Comparison of ENCODE assay signal across 8 cellular contexts in genomic region chr20:35771367-35771688, GRCh38. TPM values are rescaled to one million over a fixed set of nuclear protein-coding genes. Genes with fewer than 3 reads are reported as not detected.
DNase-seq lines count a peak whose midpoint lies in the region; ATAC-seq, FAIRE-seq and TF ChIP-seq lines count a peak whose summit lies in the region.

No MANE protein-coding gene starts in this region.

- H3K9me1 ChIP-seq in endothelial cell of umbilical vein (replicated peaks; ENCODE audit: control insufficient read depth, extremely low read depth, insufficient read depth, low read length), result no peaks in the 10 kb centered on the region

- H4K20me1 ChIP-seq in PC-9 (ENCODE audit: insufficient read depth) (no peaks in the 10 kb centered on the region), endothelial cell of umbilical vein (replicated peaks; ENCODE audit: control insufficient read depth, extremely low read depth, insufficient read depth, low read length) (no peaks in the 10 kb centered on the region)

- no peaks in the 10 kb centered on the region for H3K9me2 ChIP-seq in PC-9 (ENCODE audit: insufficient read depth)

- no peaks in the 10 kb centered on the region for H3K27me3 ChIP-seq in CD8-positive, alpha-beta T cell (ENCODE audit: insufficient read depth, low read length)
- H3K27me3 ChIP-seq in PC-9 (ENCODE audit: insufficient read depth, low read depth) (no peaks in the 10 kb centered on the region), endothelial cell of umbilical vein (ENCODE audit: control insufficient read depth in 2 of 2, insufficient read depth in 2 of 2, low read length in 2 of 2) (no peaks in the 10 kb centered on the region), parathyroid adenoma (ENCODE audit: control insufficient read depth, insufficient read depth, low read length) (no peaks in the 10 kb centered on the region)

- no peak for DNase-seq in CD8-positive, alpha-beta T cell
- DNase-seq in PC-9, result no peak
- no peak for DNase-seq in endothelial cell of umbilical vein (ENCODE audit: low read depth, low spot score)
- no peak for DNase-seq in HuH-7 (ENCODE audit: low spot score)
- DNase-seq in KG1 (lab: John Stamatoyannopoulos, UW), result no peak

- H3K27ac ChIP-seq in CD8-positive, alpha-beta T cell (ENCODE audit: low read depth, low read length), result peak overlapping the region; percentile 87
- no peak overlapping the region for H3K27ac ChIP-seq in PC-9
- peak overlapping the region; percentile 87 for H3K27ac ChIP-seq in endothelial cell of umbilical vein (ENCODE audit: insufficient read depth, low read depth, low read length)
- H3K27ac ChIP-seq in parathyroid adenoma, result peak overlapping the region; percentile 91

- no peak for TF ChIP-seq POLR2A in endothelial cell of umbilical vein (IDR thresholded peaks at IDR 0.05; ENCODE audit: low read depth, low read length)

- H3K9me3 ChIP-seq in CD8-positive, alpha-beta T cell (ENCODE audit: low read length), result no peaks in the 10 kb centered on the region
- H3K9me3 ChIP-seq in PC-9 (ENCODE audit: insufficient read depth, low read depth) (no peaks in the 10 kb centered on the region), endothelial cell of umbilical vein (replicated peaks; ENCODE audit: control insufficient read depth, insufficient read depth, low read length) (no peaks in the 10 kb centered on the region), parathyroid adenoma (ENCODE audit: control insufficient read depth, low read length) (no peaks in the 10 kb centered on the region)

- peak overlapping the region; percentile 100 for H3K27ac Mint-ChIP-seq in CD8-positive, alpha-beta T cell

- BruUV-seq in PC-9 (replicated peaks; lab: Mats Ljungman, UMichigan) (TSS peak; percentile 60), endothelial cell of umbilical vein (replicated peaks; lab: Mats Ljungman, UMichigan) (TSS peak; percentile 72)

- POLR2A ChIA-PET in CD8-positive, alpha-beta T cell (lab: Charles Lee), result interaction anchor here (0.7 to 10.7 kb wide), 18 partner anchors 12 to 1778 kb away, joined by 3 to 370 read pairs (median 4); partner anchors contain the start of genes NFS1, RALY, RBM39 and ROMO1
- POLR2A ChIA-PET in PC-9 (lab: Charles Lee; ENCODE audit: unreplicated experiment) (interaction anchor here (0.5 to 1.9 kb wide), 5 partner anchors 29 to 1388 kb away, joined by 4 to 65 read pairs (median 4); partner anchors contain the start of gene RBM39), endothelial cell of umbilical vein (lab: Charles Lee) (interaction anchor here (0.8 to 2.5 kb wide), 4 partner anchors 9 to 183 kb away, joined by 3 to 26 read pairs (median 3); partner anchors contain the start of genes RBM39 and SCAND1)

- H3K9me3 Mint-ChIP-seq in CD8-positive, alpha-beta T cell, result no peaks in the 10 kb centered on the region

- H3K9ac ChIP-seq in endothelial cell of umbilical vein (replicated peaks; ENCODE audit: extremely low read depth, insufficient read depth, low read length) (no peak overlapping the region), parathyroid adenoma (no peak overlapping the region)

- CTCF ChIA-PET in CD8-positive, alpha-beta T cell (lab: Charles Lee), result interaction anchor here (0.9 to 2.8 kb wide), 6 partner anchors 10 to 152 kb away, joined by 3 to 19 read pairs (median 4); partner anchors contain the start of gene RBM39
- CTCF ChIA-PET in PC-9 (lab: Charles Lee) (interaction anchor here (0.7 to 1.8 kb wide), 2 partner anchors 29 to 183 kb away, joined by 3 to 9 read pairs; partner anchors contain the start of gene RBM39), endothelial cell of umbilical vein (lab: Charles Lee) (interaction anchor here (0.8 to 3.0 kb wide), 5 partner anchors 28 to 183 kb away, joined by 3 to 16 read pairs (median 3); partner anchors contain the start of genes RBM39 and SCAND1)

- peaks cover 77% of the 10 kb centered on the region for H3K4me1 Mint-ChIP-seq in CD8-positive, alpha-beta T cell (ENCODE audit: low read depth)

- H3K79me2 ChIP-seq in PC-9 (ENCODE audit: low read depth) (peaks cover 38% of the 10 kb centered on the region), endothelial cell of umbilical vein (ENCODE audit: control insufficient read depth, insufficient read depth, low read length) (peaks cover 39% of the 10 kb centered on the region), parathyroid adenoma (peaks cover 11% of the 10 kb centered on the region)

- FAIRE-seq in endothelial cell of umbilical vein (lab: Jason Lieb, UNC), result no peak

- H3K4me1 ChIP-seq in CD8-positive, alpha-beta T cell (ENCODE audit: insufficient read depth, low read length), result peaks cover 88% of the 10 kb centered on the region
- peaks cover 18% of the 10 kb centered on the region for H3K4me1 ChIP-seq in PC-9 (replicated peaks; ENCODE audit: insufficient read depth)
- peaks cover 43% of the 10 kb centered on the region for H3K4me1 ChIP-seq in endothelial cell of umbilical vein (ENCODE audit: control insufficient read depth, extremely low read depth, insufficient read depth, low read length)
- H3K4me1 ChIP-seq in parathyroid adenoma, result peaks cover 24% of the 10 kb centered on the region

- peaks cover 19% of the 10 kb centered on the region for H3F3A ChIP-seq in PC-9 (ENCODE audit: insufficient read depth, low read depth)

- no peak for ATAC-seq in CD8-positive, alpha-beta T cell
- ATAC-seq in GM18520 (IDR thresholded peaks at IDR 0.05; ENCODE audit: unreplicated experiment), result no peak
- no peak for ATAC-seq in HG02852 (IDR thresholded peaks at IDR 0.05; ENCODE audit: unreplicated experiment)

- H3K4me2 ChIP-seq in PC-9 (peak overlapping the region; percentile 60), endothelial cell of umbilical vein (ENCODE audit: insufficient read depth, low read length) (peak overlapping the region; percentile 55), parathyroid adenoma (ENCODE audit: low read length) (peak overlapping the region; percentile 68)

- TF ChIP-seq CTCF in CD8-positive, alpha-beta T cell (IDR thresholded peaks at IDR 0.05), result no peak
- TF ChIP-seq CTCF in PC-9 (conservative IDR thresholded peaks at IDR 0.05), result no peak
- no peak for TF ChIP-seq CTCF in endothelial cell of umbilical vein (IDR thresholded peaks at IDR 0.05; ENCODE audit: extremely low read depth in 1 of 2, insufficient read depth in 1 of 2, low read depth in 1 of 2, low read length in 2 of 2)
- no peak for TF ChIP-seq CTCF in parathyroid adenoma (IDR thresholded peaks at IDR 0.05)

- dilution Hi-C loops in endothelial cell of umbilical vein (cut with MboI; ENCODE audit: extremely low pct_ligation_motif_present, low sequenced_read_pairs), result no loop called here

- H3K4me3 ChIP-seq in CD8-positive, alpha-beta T cell (ENCODE audit: low read depth, low read length), result peak overlapping the region; percentile 22
- H3K4me3 ChIP-seq in PC-9, result peak overlapping the region; percentile 87; the same call in 1 of the 2 replicates
- H3K4me3 ChIP-seq in endothelial cell of umbilical vein (replicated peaks in 1 of 3; ENCODE audit: insufficient read depth in 1 of 3, low read depth in 1 of 3, low read length in 3 of 3), result no peak overlapping the region
- peak overlapping the region; percentile 54 for H3K4me3 ChIP-seq in parathyroid adenoma (ENCODE audit: low read depth, low read length)

- intact Hi-C loops in CD8-positive, alpha-beta T cell (cut with DNase I, micrococcal nuclease), result loop anchor here (1.0 to 10.0 kb wide), 7 partner anchors 29 to 1779 kb away; partner anchors contain the start of genes CEP250 (in 2 of the 2), AHCY (in 1 of the 2), ERGIC3 (in 1 of the 2) and RALY (in 1 of the 2)
- intact Hi-C loops in PC-9 (cut with micrococcal nuclease; ENCODE audit: unreplicated experiment), result loop anchor here (10.0 kb wide), 1 partner anchor 113 kb away; no protein-coding TSS in a partner anchor
- intact Hi-C loops in endothelial cell of umbilical vein (cut with micrococcal nuclease), result loop anchor here (5.0 kb wide), 1 partner anchor 39 kb away; no protein-coding TSS in a partner anchor

- peaks cover 27% of the 10 kb centered on the region for H3K36me3 Mint-ChIP-seq in CD8-positive, alpha-beta T cell

- peak overlapping the region; percentile 79 for H3K4me3 Mint-ChIP-seq in CD8-positive, alpha-beta T cell

- peak overlapping the region; percentile 68; the same call in 1 of the 2 replicates for H2AFZ ChIP-seq in PC-9
- peak overlapping the region; percentile 90 for H2AFZ ChIP-seq in endothelial cell of umbilical vein (ENCODE audit: low read depth, low read length)
- H2AFZ ChIP-seq in parathyroid adenoma, result peak overlapping the region; percentile 78

- no peaks in the 10 kb centered on the region for H3K27me3 Mint-ChIP-seq in CD8-positive, alpha-beta T cell (ENCODE audit: low read depth)

- H3K36me3 ChIP-seq in CD8-positive, alpha-beta T cell (ENCODE audit: insufficient read depth, low read length), result peaks cover 6% of the 10 kb centered on the region
- H3K36me3 ChIP-seq in PC-9 (ENCODE audit: low read depth) (peaks cover 10% of the 10 kb centered on the region; the same call in 1 of the 2 replicates), endothelial cell of umbilical vein (ENCODE audit: control insufficient read depth in 2 of 2, extremely low read depth in 1 of 2, insufficient read depth in 2 of 2, low read length in 2 of 2) (peaks cover 0 to 2% of the 10 kb centered on the region in 2 experiments), parathyroid adenoma (ENCODE audit: control insufficient read depth, insufficient read depth, low read length) (no peaks in the 10 kb centered on the region)

TF ChIP-seq in endothelial cell of umbilical vein, 7 proteins besides CTCF, POLR2A, EP300 and RAD21 (continues in another document):
- TF ChIP-seq GATA2 (IDR thresholded peaks at IDR 0.05; ENCODE audit: insufficient read depth, insufficient read length, low read depth, low read length), result no peak

RNA-seq across cellular contexts. Expression of gene PHF20, which starts 0.5 kb away (rescaled TPM):
- total RNA-seq in CD8-positive, alpha-beta T cell, result 100 to 1,000 TPM; 101 to 107 TPM
- total RNA-seq in PC-9 (2021) (59.8 and 60.2 TPM in 2 replicates), endothelial cell of umbilical vein (45.8 and 46.3 TPM in 2 replicates)
- polyA plus RNA-seq in endothelial cell of umbilical vein, result 16.0 and 25.0 TPM in 2 replicates
- 23.8 and 25.1 TPM in 2 replicates for polyA plus RNA-seq in endothelial cell of umbilical vein (2011; cell fraction: cytosol; rRNA removed)
- 21.1 and 22.2 TPM in 2 replicates for polyA plus RNA-seq in endothelial cell of umbilical vein (2011; cell fraction: nucleus; rRNA removed)
- 43.9 and 49.0 TPM in 2 replicates for polyA plus RNA-seq in endothelial cell of umbilical vein (2012)
- 30.4 and 61.0 TPM in 2 replicates for polyA minus RNA-seq in endothelial cell of umbilical vein
- polyA minus RNA-seq in endothelial cell of umbilical vein (2011; cell fraction: cytosol; rRNA and poly(A)+ RNA removed), result 37.3 TPM
- polyA minus RNA-seq in endothelial cell of umbilical vein (2011; cell fraction: nucleus; rRNA and poly(A)+ RNA removed), result 46.1 and 46.8 TPM in 2 replicates

RNA-seq across cellular contexts. Expression of gene RBM39, which starts 29.3 kb away (rescaled TPM):
- total RNA-seq in CD8-positive, alpha-beta T cell, result 1,000 to 10,000 TPM; 1,168 to 1,202 TPM
- total RNA-seq in PC-9 (2021), result 354 and 379 TPM in 2 replicates
- total RNA-seq in endothelial cell of umbilical vein, result 291 and 309 TPM in 2 replicates
- polyA plus RNA-seq in endothelial cell of umbilical vein, result 76.2 and 106 TPM in 2 replicates
- 49.7 and 60.3 TPM in 2 replicates for polyA plus RNA-seq in endothelial cell of umbilical vein (2011; cell fraction: cytosol; rRNA removed)
- polyA plus RNA-seq in endothelial cell of umbilical vein (2011; cell fraction: nucleus; rRNA removed), result 591 and 691 TPM in 2 replicates
- polyA plus RNA-seq in endothelial cell of umbilical vein (2012), result 214 and 237 TPM in 2 replicates
- polyA minus RNA-seq in endothelial cell of umbilical vein, result 196 and 257 TPM in 2 replicates
- polyA minus RNA-seq in endothelial cell of umbilical vein (2011; cell fraction: cytosol; rRNA and poly(A)+ RNA removed), result 80.7 TPM
- 449 and 536 TPM in 2 replicates for polyA minus RNA-seq in endothelial cell of umbilical vein (2011; cell fraction: nucleus; rRNA and poly(A)+ RNA removed)

Comparison
In these comparisons a context has a peak if more than half of its experiments do, and no peak if none do; other contexts are left out.
1. H3K4me3 ChIP-seq: peak in CD8-positive, alpha-beta T cell (single experiment), PC-9 (single experiment) and parathyroid adenoma (single experiment); none in endothelial cell of umbilical vein (0 of 3).
2. Peak in every context shown above with its lines, with median percentiles within 50 percentile points of each other: H2AFZ ChIP-seq and H3K4me2 ChIP-seq.